8 cellular contexts compared by ENCODE assay signal in genomic region chr11:64241430-64242153, GRCh38. TPM values are rescaled to one million over a fixed set of nuclear protein-coding genes. Genes with fewer than 3 reads are reported as not detected.
A peak's percentile ranks its signal among the peaks of the same experiment; 100 is the strongest.
DNase-seq lines count a peak whose midpoint lies in the region; ATAC-seq and TF ChIP-seq lines count a peak whose summit lies in the region.

No MANE protein-coding gene starts in this region.

- H3K9me3 Mint-ChIP-seq in dendritic cell treated with granulocyte-macrophage colony-stimulating factor and Interleukin-4, amounts not matched to agents 40 ng/mL and 50 ng/mL, for 4 days, result no peaks in the 10 kb centered on the region

- ATAC-seq in GM19328 (IDR thresholded peaks at IDR 0.05; ENCODE audit: unreplicated experiment), result peak; percentile 2
- peak; percentile 61 for ATAC-seq in HG03520 (IDR thresholded peaks at IDR 0.05; ENCODE audit: unreplicated experiment)
- ATAC-seq in lower lobe of right lung, result peak; percentile 0 to 5

- CTCF ChIA-PET in BJ (lab: Yijun Ruan, JAX), result interaction anchor here (0.9 to 1.6 kb wide), 4 partner anchors 10 to 37 kb away, joined by 3 to 8 read pairs (median 6); partner anchors contain the start of gene PLCB3

- peaks cover 59% of the 10 kb centered on the region for H3K4me1 ChIP-seq in lower lobe of right lung

- H3K4me1 Mint-ChIP-seq in dendritic cell treated with granulocyte-macrophage colony-stimulating factor and Interleukin-4, amounts not matched to agents 40 ng/mL and 50 ng/mL, for 4 days (ENCODE audit: low read depth), result peaks cover 80% of the 10 kb centered on the region

- H3K9me3 ChIP-seq in lower lobe of right lung, result no peaks in the 10 kb centered on the region

- POLR2A ChIA-PET in BJ (lab: Charles Lee), result interaction anchor here (0.7 to 1.3 kb wide), 4 partner anchors 10 to 76 kb away, joined by 3 to 8 read pairs (median 4); partner anchors contain the start of genes DNAJC4, NUDT22 and PRDX5

- H3K27ac Mint-ChIP-seq in dendritic cell treated with granulocyte-macrophage colony-stimulating factor and Interleukin-4, amounts not matched to agents 40 ng/mL and 50 ng/mL, for 4 days, result peak overlapping the region; percentile 99

- peaks cover 16% of the 10 kb centered on the region for H3K36me3 ChIP-seq in BJ (ENCODE audit: control insufficient read depth, insufficient read depth, low read length)
- peaks cover 36% of the 10 kb centered on the region for H3K36me3 ChIP-seq in lower lobe of right lung

- H3K36me3 Mint-ChIP-seq in dendritic cell treated with granulocyte-macrophage colony-stimulating factor and Interleukin-4, amounts not matched to agents 40 ng/mL and 50 ng/mL, for 4 days (ENCODE audit: low read depth), result peaks cover 82% of the 10 kb centered on the region

- DNase-seq in BJ (ENCODE audit: low read depth) (peak; percentile 91), NCI-H69 (lab: John Stamatoyannopoulos, UW) (peak; percentile 99), lower lobe of right lung (peak; percentile 100)
- peak; percentile 100 for DNase-seq in activated CD4-positive, alpha-beta T cell treated with anti-CD3 and anti-CD28 coated beads, Interleukin-2, amount 50 U/mL, for 1 hour
- peak; percentile 99 to 100 for DNase-seq in stimulated activated CD4-positive, alpha-beta T cell treated with anti-CD3 and anti-CD28 coated beads, Interleukin-4, amount 100 ng/mL, for 48 hours (ENCODE audit: low read depth in 2 of 2)

- H3K27me3 ChIP-seq in BJ (ENCODE audit: control insufficient read depth, insufficient read depth, low read length) (no peaks in the 10 kb centered on the region), lower lobe of right lung (ENCODE audit: low read depth) (no peaks in the 10 kb centered on the region)

- TF ChIP-seq CTCF in BJ (IDR thresholded peaks at IDR 0.05; ENCODE audit: insufficient read depth, low read depth, low read length), result no peak; the same call in 1 of the 2 replicates
- TF ChIP-seq CTCF in lower lobe of right lung (IDR thresholded peaks at IDR 0.05), result peak; percentile 18

- H3K27me3 Mint-ChIP-seq in dendritic cell treated with granulocyte-macrophage colony-stimulating factor and Interleukin-4, amounts not matched to agents 40 ng/mL and 50 ng/mL, for 4 days, result no peaks in the 10 kb centered on the region

- peak overlapping the region; percentile 93 for H3K4me3 ChIP-seq in BJ (ENCODE audit: low read depth, low read length)
- peak overlapping the region; percentile 77 for H3K4me3 ChIP-seq in lower lobe of right lung

- H3K4me3 Mint-ChIP-seq in dendritic cell treated with granulocyte-macrophage colony-stimulating factor and Interleukin-4, amounts not matched to agents 40 ng/mL and 50 ng/mL, for 4 days, result peak overlapping the region; percentile 83

- peak overlapping the region; percentile 99 for H3K27ac ChIP-seq in lower lobe of right lung

- intact Hi-C loops in dendritic cell treated with granulocyte-macrophage colony-stimulating factor and Interleukin-4, amounts not matched to agents 40 ng/mL and 50 ng/mL, for 4 days (cut with micrococcal nuclease), result loop anchor here (2.0 kb wide), 1 partner anchor 29 kb away; no protein-coding TSS in a partner anchor
- intact Hi-C loops in lower lobe of right lung (cut with DNase I), result no loop called here

RNA-seq across cellular contexts. Expression of gene FKBP2, which starts 0.7 kb away (rescaled TPM):
- 65.6 and 76.2 TPM in 2 replicates for polyA plus RNA-seq in BJ (2011; rRNA removed)
- 30.6 and 45.1 TPM in 2 replicates for polyA minus RNA-seq in BJ (2011; rRNA and poly(A)+ RNA removed)
- 48.2 TPM for total RNA-seq in lower lobe of right lung

RNA-seq across cellular contexts. Expression of gene PPP1R14B, which starts 5.2 kb away (rescaled TPM):
- polyA plus RNA-seq in BJ (2011; rRNA removed), result 174 and 283 TPM in 2 replicates
- polyA minus RNA-seq in BJ (2011; rRNA and poly(A)+ RNA removed), result 55.6 and 75.0 TPM in 2 replicates
- total RNA-seq in lower lobe of right lung, result 55.4 TPM

RNA-seq across cellular contexts. Expression of gene VEGFB, which starts 7.2 kb away (rescaled TPM):
- polyA plus RNA-seq in BJ (2011; rRNA removed), result 10.2 and 13.2 TPM in 2 replicates
- 4.9 and 10.0 TPM in 2 replicates for polyA minus RNA-seq in BJ (2011; rRNA and poly(A)+ RNA removed)
- 150 TPM for total RNA-seq in lower lobe of right lung

RNA-seq across cellular contexts. Expression of gene PLCB3, which starts 9.7 kb away (rescaled TPM):
- 17.9 and 30.2 TPM in 2 replicates for polyA plus RNA-seq in BJ (2011; rRNA removed)
- 45.3 and 50.4 TPM in 2 replicates for polyA minus RNA-seq in BJ (2011; rRNA and poly(A)+ RNA removed)
- 31.8 TPM for total RNA-seq in lower lobe of right lung

RNA-seq across cellular contexts. Expression of gene DNAJC4, which starts 11.2 kb away (rescaled TPM):
- polyA plus RNA-seq in BJ (2011; rRNA removed), result 23.5 and 42.1 TPM in 2 replicates
- 11.4 and 23.1 TPM in 2 replicates for polyA minus RNA-seq in BJ (2011; rRNA and poly(A)+ RNA removed)
- total RNA-seq in lower lobe of right lung, result 39.5 TPM

Comparison
In these comparisons a context has a peak if more than half of its experiments do, and no peak if none do; other contexts are left out.
1. Peak in every context shown above with its lines: DNase-seq, ATAC-seq, H3K4me3 ChIP-seq and H3K27ac ChIP-seq.
2. ATAC-seq: peak in every context shown above with its lines; median percentile 61 in HG03520; 2 in lower lobe of right lung; 2 in GM19328.